7 cellular contexts compared by ENCODE assay signal in genomic region chr20:46406986-46407670, GRCh38. TPM values are rescaled to one million over a fixed set of nuclear protein-coding genes. Genes with fewer than 3 reads are reported as not detected.
A peak's percentile ranks its signal among the peaks of the same experiment; 100 is the strongest.
DNase-seq lines count a peak whose midpoint lies in the region; ATAC-seq and TF ChIP-seq lines count a peak whose summit lies in the region.

No MANE protein-coding gene starts in this region.

- no peaks in the 10 kb centered on the region for H3K9me3 Mint-ChIP-seq in natural killer cell

- peak overlapping the region; percentile 97 to 98 for H3K27ac Mint-ChIP-seq in natural killer cell

- peak overlapping the region; percentile 93 for H3K4me3 Mint-ChIP-seq in natural killer cell

- intact Hi-C loops in natural killer cell (cut with micrococcal nuclease), result loop anchor here (1.0 kb wide), 1 partner anchor 44 kb away; no protein-coding TSS in a partner anchor

- H3K4me3 ChIP-seq in epithelial cell of esophagus (ENCODE audit: low read length), result peak overlapping the region; percentile 64

- H3K27me3 Mint-ChIP-seq in natural killer cell (ENCODE audit: low read depth in 2 of 2), result no peaks in the 10 kb centered on the region

- DNase-seq in NCI-H510A treated with DMSO at 0.1 percent for 48 hours (lab: John Stamatoyannopoulos, UW) (peak; percentile 75), epithelial cell of esophagus (ENCODE audit: low read depth) (peak; percentile 76), natural killer cell (no peak)
- peak; percentile 87 to 90 for DNase-seq in activated CD8-positive, alpha-beta memory T cell treated with anti-CD3 and anti-CD28 coated beads for 4 hours (ENCODE audit: low read depth in 2 of 2)
- peak; percentile 74 to 88 (median 78) for DNase-seq in stimulated activated naive CD4-positive, alpha-beta T cell (lab: John Stamatoyannopoulos, UW)

- ATAC-seq in GM18907 (IDR thresholded peaks at IDR 0.05; ENCODE audit: unreplicated experiment) (peak; percentile 40), HG03097 (IDR thresholded peaks at IDR 0.05; ENCODE audit: low FRiP score, unreplicated experiment) (peak; percentile 23), natural killer cell (peak; percentile 41 to 43 (median 42))

- H3K4me1 Mint-ChIP-seq in natural killer cell, result peaks cover 53 to 67% of the 10 kb centered on the region in 2 donors

- H3K36me3 Mint-ChIP-seq in natural killer cell, result no peaks in the 10 kb centered on the region

- TF ChIP-seq CTCF in epithelial cell of esophagus (IDR thresholded peaks at IDR 0.05; ENCODE audit: insufficient read depth, low read depth, low read length, missing control alignments), result no peak
- no peak for TF ChIP-seq CTCF in natural killer cell (IDR thresholded peaks at IDR 0.05)

RNA-seq across cellular contexts. Expression of gene ELMO2, which starts 0.7 kb away (rescaled TPM):
- total RNA-seq in natural killer cell, result 100 to 1,000 TPM; 108 to 156 (median 142) TPM
